25 cellular contexts compared by ENCODE assay signal in genomic region chr10:99883523-99883922, GRCh38.
"Had no signal": no experiment of that assay in that cellular context is flagged by ENCODE, and none has a peak within 500 bp of the region (broad histone marks: within the 10 kb centered on the region; RNA-seq: fewer than 3 reads in every experiment).

No MANE protein-coding gene starts in this region.

- DNase-seq: dermis blood vessel endothelial cell; effector memory CD4-positive, alpha-beta T cell; foreskin fibroblast; heart right ventricle; hippocampal formation; naive thymus-derived CD8-positive, alpha-beta T cell; occipital lobe; ovary; retina; stimulated activated CD4-positive, alpha-beta T cell treated with anti-CD3 and anti-CD28 coated beads, Interleukin-12 subunit alpha, Interleukin-12 subunit beta, amount 100 ng/mL, for 4 hours; stimulated activated CD4-positive, alpha-beta T cell treated with anti-CD3 and anti-CD28 coated beads, Interleukin-2, amount 100 ng/mL, for 24 hours; stimulated activated CD4-positive, alpha-beta T cell treated with anti-CD3 and anti-CD28 coated beads, Interleukin-4, amount 100 ng/mL, for 24 hours; stimulated activated naive CD8-positive, alpha-beta T cell treated with anti-CD3 and anti-CD28 coated beads, Interleukin-15, Interleukin-2, amounts not matched to agents 100 U/mL and 50 U/mL, for 24 hours; substantia nigra; testis; tibial artery; upper lobe of left lung had no signal

- H3K9me3 ChIP-seq: gastroesophageal sphincter, heart right ventricle, ovary, testis, tibial artery, upper lobe of left lung had no signal

- H3K27me3 ChIP-seq: gastroesophageal sphincter, heart right ventricle, ovary, testis, tibial artery, upper lobe of left lung had no signal

- H3K4me1 Mint-ChIP-seq: central memory CD8-positive, alpha-beta T cell; memory B cell; stimulated activated memory B cell treated with anti-CD40 and anti-IgM and Interleukin-4, amounts not matched to agents 10 μg/mL and 1 μg/mL and 100 μg/mL, for 72 hours had no signal

- H3K27ac ChIP-seq: coronary artery, gastroesophageal sphincter, heart right ventricle, ovary, testis, tibial artery, upper lobe of left lung had no signal

- H3K4me3 ChIP-seq: coronary artery, gastroesophageal sphincter, heart right ventricle, lung, ovary, smooth muscle cell, testis, tibial artery, upper lobe of left lung had no signal

- H3K4me3 Mint-ChIP-seq: central memory CD8-positive, alpha-beta T cell; memory B cell; naive thymus-derived CD8-positive, alpha-beta T cell; stimulated activated memory B cell treated with anti-CD40 and anti-IgM and Interleukin-4, amounts not matched to agents 10 μg/mL and 1 μg/mL and 100 μg/mL, for 72 hours had no signal

- H3K27ac Mint-ChIP-seq: memory B cell; naive thymus-derived CD8-positive, alpha-beta T cell; stimulated activated memory B cell treated with anti-CD40 and anti-IgM and Interleukin-4, amounts not matched to agents 10 μg/mL and 1 μg/mL and 100 μg/mL, for 72 hours had no signal

- H3K27me3 Mint-ChIP-seq: central memory CD8-positive, alpha-beta T cell; memory B cell; stimulated activated memory B cell treated with anti-CD40 and anti-IgM and Interleukin-4, amounts not matched to agents 10 μg/mL and 1 μg/mL and 100 μg/mL, for 72 hours had no signal

- H3K36me3 ChIP-seq: ovary had no signal

- H3K9me3 Mint-ChIP-seq: central memory CD8-positive, alpha-beta T cell; memory B cell; naive thymus-derived CD8-positive, alpha-beta T cell; stimulated activated memory B cell treated with anti-CD40 and anti-IgM and Interleukin-4, amounts not matched to agents 10 μg/mL and 1 μg/mL and 100 μg/mL, for 72 hours had no signal

- ATAC-seq: gastroesophageal sphincter; heart right ventricle; naive thymus-derived CD8-positive, alpha-beta T cell; sciatic nerve; stimulated activated memory B cell treated with anti-CD40 and anti-IgM and Interleukin-4, amounts not matched to agents 10 μg/mL and 1 μg/mL and 100 μg/mL, for 72 hours; stimulated activated naive CD8-positive, alpha-beta T cell treated with anti-CD3 and anti-CD28 coated beads, Interleukin-15, Interleukin-2, amounts not matched to agents 100 U/mL and 50 U/mL, for 24 hours had no signal

- H3K4me2 ChIP-seq: smooth muscle cell had no signal
